Comparison of ENCODE assay signal across 22 cellular contexts in genomic region chr1:187960125-187960638, GRCh38.
A peak's percentile ranks its signal among the peaks of the same experiment; 100 is the strongest.
DNase-seq lines count a peak whose midpoint lies in the region; ATAC-seq, FAIRE-seq and TF ChIP-seq lines count a peak whose summit lies in the region.
"Had no signal": no experiment of that assay in that cellular context is flagged by ENCODE, and none has a peak within 500 bp of the region (broad histone marks: within the 10 kb centered on the region; RNA-seq: fewer than 3 reads in every experiment).

No MANE protein-coding gene starts in this region.

- peak overlapping the region; percentile 20; the same call in 1 of the 2 replicates for H2AFZ ChIP-seq in PC-9
- H2AFZ ChIP-seq: GM23248 had no signal

- DNase-seq in PC-9 = no peak
- no peak for DNase-seq in frontal cortex (ENCODE audit: low spot score in 2 of 2)
- no peak for DNase-seq in SHP77 (lab: John Stamatoyannopoulos, UW)
- DNase-seq in HPDE6-E6E7 (ENCODE audit: extremely low spot score) = no peak
- DNase-seq: CD4-positive, CD25-positive, alpha-beta regulatory T cell; CD8-positive, alpha-beta memory T cell; DMS 273 treated with DMSO at 0.1 percent for 48 hours; DMS79; EL; GF-D8; GM23248; H7; HCEC 1CT had no signal

- BruUV-seq in PC-9 (replicated peaks; lab: Mats Ljungman, UMichigan) = no TSS peak

- TF ChIP-seq CTCF in PC-9 (conservative IDR thresholded peaks at IDR 0.05) = no peak

- H3F3A ChIP-seq in PC-9 (ENCODE audit: insufficient read depth, low read depth) = no peaks in the 10 kb centered on the region

- intact Hi-C loops in PC-9 (cut with micrococcal nuclease; ENCODE audit: unreplicated experiment) = no loop called here

- FAIRE-seq in frontal cortex (lab: Jason Lieb, UNC) = peak; percentile 63
- FAIRE-seq: GM12892, GM19239, H1 had no signal

- POLR2A ChIA-PET in PC-9 (lab: Charles Lee; ENCODE audit: unreplicated experiment) = no interaction called here

- H3K4me1 ChIP-seq in PC-9 (replicated peaks; ENCODE audit: insufficient read depth) = no peaks in the 10 kb centered on the region
- H3K4me1 ChIP-seq: BLaER1 had no signal

- no peaks in the 10 kb centered on the region for H3K9me3 ChIP-seq in PC-9 (ENCODE audit: insufficient read depth, low read depth)

- no peaks in the 10 kb centered on the region for H4K20me1 ChIP-seq in PC-9 (ENCODE audit: insufficient read depth)
- H4K20me1 ChIP-seq: BLaER1 had no signal

- H3K27ac ChIP-seq in PC-9 = no peak overlapping the region
- H3K27ac ChIP-seq: BLaER1, C4-2B, GM23248 had no signal

- H3K4me3 ChIP-seq in PC-9 = no peak overlapping the region
- H3K4me3 ChIP-seq: BLaER1, GM23248 had no signal

- no peaks in the 10 kb centered on the region for H3K27me3 ChIP-seq in PC-9 (ENCODE audit: insufficient read depth, low read depth)
- H3K27me3 ChIP-seq: BLaER1 had no signal

- ATAC-seq in GM18861 (IDR thresholded peaks at IDR 0.05; ENCODE audit: unreplicated experiment) (peak; percentile 68), HG02981 (IDR thresholded peaks at IDR 0.05; ENCODE audit: unreplicated experiment) (peak; percentile 68), GM18868 (IDR thresholded peaks at IDR 0.05; ENCODE audit: unreplicated experiment) (no peak), HG03097 (IDR thresholded peaks at IDR 0.05; ENCODE audit: low FRiP score, unreplicated experiment) (no peak)

- no peaks in the 10 kb centered on the region for H3K9me2 ChIP-seq in PC-9 (ENCODE audit: insufficient read depth)

- CTCF ChIA-PET in PC-9 (lab: Charles Lee) = no interaction called here

- H3K79me2 ChIP-seq in PC-9 (ENCODE audit: low read depth) = no peaks in the 10 kb centered on the region

- no peaks in the 10 kb centered on the region for H3K36me3 ChIP-seq in PC-9 (ENCODE audit: low read depth)
- H3K36me3 ChIP-seq: BLaER1 had no signal

- no peak overlapping the region for H3K4me2 ChIP-seq in PC-9
- H3K4me2 ChIP-seq: BLaER1 had no signal

Comparison
In these comparisons a context has a peak if more than half of its experiments do, and no peak if none do; other contexts are left out.
1. ATAC-seq: peak in GM18861 (single experiment) and HG02981 (single experiment); none in GM18868 (single experiment) and HG03097 (single experiment).